ENCODE assay signal across 30 cellular contexts in genomic region chr15:31156808-31157207, GRCh38. TPM values are rescaled to one million over a fixed set of nuclear protein-coding genes. Genes with fewer than 3 reads are reported as not detected.
"Had no signal": no experiment of that assay in that cellular context is flagged by ENCODE, and none has a peak within 500 bp of the region (broad histone marks: within the 10 kb centered on the region; RNA-seq: fewer than 3 reads in every experiment).

No MANE protein-coding gene starts in this region.

- H3K4me1 ChIP-seq: lower lobe of right lung, parathyroid adenoma, thyroid gland, vagina had no signal

- H3K36me3 ChIP-seq: gastrocnemius medialis, left ventricle myocardium inferior, lower lobe of right lung, neutrophil, stomach, thyroid gland, vagina had no signal

- H3K27ac ChIP-seq: gastrocnemius medialis, left ventricle myocardium inferior, lower lobe of right lung, neutrophil, parathyroid adenoma, thyroid gland, vagina had no signal

- DNase-seq: cortex of kidney; effector memory CD8-positive, alpha-beta T cell; foreskin fibroblast; gastrocnemius medialis; left cardiac atrium; left ventricle myocardium inferior; lower lobe of right lung; mucosa of descending colon; naive B cell; stimulated activated CD4-positive, alpha-beta T cell treated with anti-CD3 and anti-CD28 coated beads, Interleukin-12 subunit alpha, Interleukin-12 subunit beta, amount 100 ng/mL, for 4 hours; stimulated activated CD4-positive, alpha-beta T cell treated with anti-CD3 and anti-CD28 coated beads, Interleukin-2, amount 100 ng/mL, for 24 hours; stimulated activated CD4-positive, alpha-beta T cell treated with anti-CD3 and anti-CD28 coated beads, Interleukin-4, amount 100 ng/mL, for 24 hours; stimulated activated naive CD4-positive, alpha-beta T cell treated with Interleukin-2 at 50 U/mL for 16 hours; stomach; thyroid gland; trophoblast cell had no signal

- H3K9me3 ChIP-seq: gastrocnemius medialis, left ventricle myocardium inferior, lower lobe of right lung, mucosa of descending colon, neutrophil, stomach, thyroid gland, vagina had no signal

- ATAC-seq: effector memory CD8-positive, alpha-beta T cell; gastrocnemius medialis; left cardiac atrium; natural killer cell treated with Interleukin-12 subunit alpha and Interleukin-12 subunit beta and Interleukin-15 and Interleukin-18, amount 100 ng/mL, for 72 hours; sciatic nerve; stimulated activated effector memory CD8-positive, alpha-beta T cell treated with anti-CD3 and anti-CD28 coated beads, Interleukin-12 subunit alpha, Interleukin-12 subunit beta, amount 100 ng/mL, for 72 hours had no signal

- H3K79me2 ChIP-seq: parathyroid adenoma had no signal

- H3K9me3 Mint-ChIP-seq: effector memory CD8-positive, alpha-beta T cell; naive B cell; natural killer cell treated with Interleukin-12 subunit alpha and Interleukin-12 subunit beta and Interleukin-15 and Interleukin-18, amount 100 ng/mL, for 72 hours; stimulated activated effector memory CD8-positive, alpha-beta T cell treated with anti-CD3 and anti-CD28 coated beads, Interleukin-12 subunit alpha, Interleukin-12 subunit beta, amount 100 ng/mL, for 72 hours had no signal

- H3K4me3 Mint-ChIP-seq: effector memory CD8-positive, alpha-beta T cell; naive B cell; natural killer cell treated with Interleukin-12 subunit alpha and Interleukin-12 subunit beta and Interleukin-15 and Interleukin-18, amount 100 ng/mL, for 72 hours; neural crest cell; stimulated activated effector memory CD8-positive, alpha-beta T cell treated with anti-CD3 and anti-CD28 coated beads, Interleukin-12 subunit alpha, Interleukin-12 subunit beta, amount 100 ng/mL, for 72 hours had no signal

- H3K9ac ChIP-seq: parathyroid adenoma had no signal

- H3K4me2 ChIP-seq: smooth muscle cell had no signal

- H3K36me3 Mint-ChIP-seq: naive B cell; natural killer cell treated with Interleukin-12 subunit alpha and Interleukin-12 subunit beta and Interleukin-15 and Interleukin-18, amount 100 ng/mL, for 72 hours; stimulated activated effector memory CD8-positive, alpha-beta T cell treated with anti-CD3 and anti-CD28 coated beads, Interleukin-12 subunit alpha, Interleukin-12 subunit beta, amount 100 ng/mL, for 72 hours had no signal

- H3K4me1 Mint-ChIP-seq: naive B cell; stimulated activated effector memory CD8-positive, alpha-beta T cell treated with anti-CD3 and anti-CD28 coated beads, Interleukin-12 subunit alpha, Interleukin-12 subunit beta, amount 100 ng/mL, for 72 hours had no signal

- H3K27ac Mint-ChIP-seq: effector memory CD8-positive, alpha-beta T cell; natural killer cell treated with Interleukin-12 subunit alpha and Interleukin-12 subunit beta and Interleukin-15 and Interleukin-18, amount 100 ng/mL, for 72 hours; stimulated activated effector memory CD8-positive, alpha-beta T cell treated with anti-CD3 and anti-CD28 coated beads, Interleukin-12 subunit alpha, Interleukin-12 subunit beta, amount 100 ng/mL, for 72 hours had no signal

- H2AFZ ChIP-seq: parathyroid adenoma had no signal

- H3K27me3 ChIP-seq: gastrocnemius medialis, neutrophil, stomach, thyroid gland, vagina had no signal

- H3K4me3 ChIP-seq: gastrocnemius medialis, left ventricle myocardium inferior, lower lobe of right lung, mucosa of descending colon, smooth muscle cell, stomach, thyroid gland, vagina had no signal

- H3K27me3 Mint-ChIP-seq: natural killer cell treated with Interleukin-12 subunit alpha and Interleukin-12 subunit beta and Interleukin-15 and Interleukin-18, amount 100 ng/mL, for 72 hours; progenitor cell of endocrine pancreas had no signal

RNA-seq across cellular contexts. Expression of gene TRPM1, which starts 55.3 kb away (rescaled TPM):
- total RNA-seq: gastrocnemius medialis; glomerular endothelial cell; kidney epithelial cell; left ventricle myocardium inferior; lower lobe of right lung; mucosa of descending colon; natural killer cell treated with Interleukin-12 subunit alpha and Interleukin-12 subunit beta and Interleukin-15 and Interleukin-18, amount 100 ng/mL, for 72 hours; neural crest cell; progenitor cell of endocrine pancreas; sciatic nerve; smooth muscle cell; stomach; subcutaneous adipose tissue; temporal lobe; thyroid gland; ureter; vagina had no signal
- polyA plus RNA-seq: smooth muscle cell had no signal
